In genomic region chr20:31719644-31720485, GRCh38 we compare ENCODE assay signal across 1 cellular context.
TF ChIP-seq lines count a peak whose summit lies in the region.

No MANE protein-coding gene starts in this region.

TF ChIP-seq in H1, 55 proteins besides CTCF, POLR2A, EP300 and RAD21:
- no peak for TF ChIP-seq CHD2 (IDR thresholded peaks at IDR 0.05; ENCODE audit: low read length)
- no peak for TF ChIP-seq E2F6 (IDR thresholded peaks at IDR 0.05)
- TF ChIP-seq NRF1 (IDR thresholded peaks at IDR 0.05; ENCODE audit: low read depth, low read length), result no peak
- no peak for TF ChIP-seq JUN (IDR thresholded peaks at IDR 0.05; ENCODE audit: low read depth, low read length)
- no peak for TF ChIP-seq ATF3 (IDR thresholded peaks at IDR 0.05; ENCODE audit: insufficient read depth, low read depth, low read length)
- TF ChIP-seq EZH2 (IDR thresholded peaks at IDR 0.05; ENCODE audit: low read depth, low read length, severe bottlenecking), result no peak
- no peak for TF ChIP-seq SIX5 (IDR thresholded peaks at IDR 0.05; ENCODE audit: low read depth, low read length)
- TF ChIP-seq BCL11A (IDR thresholded peaks at IDR 0.05; ENCODE audit: low read depth in 2 of 2, low read length in 2 of 2), result no peak
- no peak for TF ChIP-seq CBX5 (IDR thresholded peaks at IDR 0.05; ENCODE audit: low read depth, low read length)
- peak; percentile 80 for TF ChIP-seq YY1 (IDR thresholded peaks at IDR 0.05; ENCODE audit: low read depth, low read length)
- peak; percentile 70 for TF ChIP-seq CTBP2 (IDR thresholded peaks at IDR 0.05; ENCODE audit: borderline replicate concordance, insufficient read depth, insufficient read length, low read length)
- no peak for TF ChIP-seq EGR1 (IDR thresholded peaks at IDR 0.05; ENCODE audit: borderline replicate concordance, low read depth, low read length)
- no peak for TF ChIP-seq ZNF274 (IDR thresholded peaks at IDR 0.05; ENCODE audit: borderline replicate concordance, extremely low read depth, low read length)
- TF ChIP-seq GABPA (IDR thresholded peaks at IDR 0.05; ENCODE audit: borderline replicate concordance, insufficient read depth, low read length), result no peak
- 0 out of 2 replicates have a peak, but pooled peaks have one; percentile 29 for TF ChIP-seq TCF12 (IDR thresholded peaks at IDR 0.05; ENCODE audit: low read depth, low read length)
- TF ChIP-seq HDAC6 (IDR thresholded peaks at IDR 0.05; ENCODE audit: low read depth, low read length), result no peak
- no peak for TF ChIP-seq PHF8 (conservative IDR thresholded peaks at IDR 0.05; ENCODE audit: low read depth, low read length)
- 0 out of 2 replicates have a peak, but pooled peaks have one; percentile 35 for TF ChIP-seq TAF1 (IDR thresholded peaks at IDR 0.05; ENCODE audit: low read depth, low read length)
- TF ChIP-seq ASH2L (IDR thresholded peaks at IDR 0.05; ENCODE audit: low read length), result no peak
- peak; percentile 44 to 83; a peak in 2 of 4 replicates for TF ChIP-seq HDAC2 (IDR thresholded peaks at IDR 0.05; ENCODE audit: borderline replicate concordance in 1 of 2, low read depth in 2 of 2, low read length in 2 of 2)
- TF ChIP-seq POU5F1 (IDR thresholded peaks at IDR 0.05; ENCODE audit: low read depth, low read length), result no peak
- no peak for TF ChIP-seq CREB1 (IDR thresholded peaks at IDR 0.05)
- no peak for TF ChIP-seq RBBP5 (IDR thresholded peaks at IDR 0.05; ENCODE audit: borderline replicate concordance, low read depth, low read length)
- no peak for TF ChIP-seq RNF2 (IDR thresholded peaks at IDR 0.05; ENCODE audit: borderline replicate concordance, low read depth, low read length, missing control alignments, poor library complexity, severe bottlenecking)
- TF ChIP-seq KDM1A (IDR thresholded peaks at IDR 0.05; ENCODE audit: borderline replicate concordance, low read length), result no peak
- TF ChIP-seq GTF2F1 (IDR thresholded peaks at IDR 0.05; ENCODE audit: borderline replicate concordance, low read depth, low read length), result no peak
- TF ChIP-seq KDM5A (IDR thresholded peaks at IDR 0.05; ENCODE audit: low read length), result no peak
- no peak for TF ChIP-seq KDM4A (IDR thresholded peaks at IDR 0.05; ENCODE audit: low read depth, low read length, severe bottlenecking)
- TF ChIP-seq MAFK (IDR thresholded peaks at IDR 0.05; ENCODE audit: low read depth, low read length), result no peak
- 0 out of 2 replicates have a peak, but pooled peaks have one; percentile 13 for TF ChIP-seq MAX (IDR thresholded peaks at IDR 0.05)
- peak; percentile 94 to 96; a peak in 3 of 4 replicates for TF ChIP-seq SIN3A (conservative IDR thresholded peaks at IDR 0.05 in 1 of 2, IDR thresholded peaks at IDR 0.05 in 1 of 2; ENCODE audit: low read depth in 1 of 2, low read length in 2 of 2)
- TF ChIP-seq SAP30 (IDR thresholded peaks at IDR 0.05; ENCODE audit: insufficient read depth, insufficient replicate concordance, low read length), result peak; percentile 49
- TF ChIP-seq POLR2AphosphoS5 (IDR thresholded peaks at IDR 0.05; ENCODE audit: low read depth, low read length), result peak; percentile 59; the same call in 1 of the 2 replicates
- no peak for TF ChIP-seq CEBPB (IDR thresholded peaks at IDR 0.05; ENCODE audit: low read depth, low read length)
- TF ChIP-seq JUND (IDR thresholded peaks at IDR 0.05; ENCODE audit: low read length), result no peak
- 0 out of 2 replicates have a peak, but pooled peaks have one; percentile 30 for TF ChIP-seq TBP (IDR thresholded peaks at IDR 0.05; ENCODE audit: low read depth, low read length)
- peak; percentile 100 for TF ChIP-seq TEAD4 (IDR thresholded peaks at IDR 0.05; ENCODE audit: low read depth, low read length)
- no peak for TF ChIP-seq USF2 (IDR thresholded peaks at IDR 0.05; ENCODE audit: low read length)
- TF ChIP-seq SP2 (IDR thresholded peaks at IDR 0.05; ENCODE audit: low read length), result no peak
- TF ChIP-seq NANOG (IDR thresholded peaks at IDR 0.05; ENCODE audit: insufficient read depth, low read depth, low read length, poor library complexity, severe bottlenecking), result no peak
- TF ChIP-seq CHD1 (IDR thresholded peaks at IDR 0.05; ENCODE audit: low read depth, low read length), result no peak
- no peak for TF ChIP-seq CBX8 (IDR thresholded peaks at IDR 0.05; ENCODE audit: borderline replicate concordance, low read depth, low read length)
- peak; percentile 64 for TF ChIP-seq SP1 (IDR thresholded peaks at IDR 0.05; ENCODE audit: low read depth, low read length)
